8 cellular contexts compared by ENCODE assay signal in genomic region chr18:77207540-77207939, GRCh38. TPM values are rescaled to one million over a fixed set of nuclear protein-coding genes. Genes with fewer than 3 reads are reported as not detected.
DNase-seq lines count a peak whose midpoint lies in the region; ATAC-seq and TF ChIP-seq lines count a peak whose summit lies in the region.

No MANE protein-coding gene starts in this region.

- WGBS in heart left ventricle, 4 donors: 24 to 33% (median 30%) methylated on average over 10 of the region's 10 CpGs
- 46 to 58% methylated on average over 10 of the region's 10 CpGs for WGBS in sigmoid colon, 2 donors

- peak; percentile 74 for DNase-seq in Right ventricle myocardium inferior (ENCODE audit: missing footprints)
- DNase-seq in cardiac septum (ENCODE audit: low spot score): no peak
- peak; percentile 80 for DNase-seq in RPMI8226
- DNase-seq in heart left ventricle: peak; percentile 46 to 74 (median 49)
- peak; percentile 87 for DNase-seq in sigmoid colon
- no peak for DNase-seq in NK-92 treated with Interleukin-12 subunit alpha and Interleukin-12 subunit beta, amount 100 ng/mL, for 24 hours (lab: John Stamatoyannopoulos, UW)

- H3K4me3 Mint-ChIP-seq in activated naive CD4-positive, alpha-beta T cell treated with anti-CD3 and anti-CD28 coated beads, Interleukin-2, amount 50 U/mL, for 24 hours: peak overlapping the region; percentile 70

- H3K27me3 Mint-ChIP-seq in activated naive CD4-positive, alpha-beta T cell treated with anti-CD3 and anti-CD28 coated beads, Interleukin-2, amount 50 U/mL, for 24 hours: no peaks in the 10 kb centered on the region

- no peak overlapping the region for H3K4me3 ChIP-seq in heart left ventricle
- H3K4me3 ChIP-seq in sigmoid colon: no peak overlapping the region

- ATAC-seq in Right ventricle myocardium inferior (peak; percentile 65), HG03342 (IDR thresholded peaks at IDR 0.05; ENCODE audit: unreplicated experiment) (peak; percentile 37), heart left ventricle (peak in 3 of 4 donors; percentile 52 to 66 (median 62))

- TF ChIP-seq CTCF in heart left ventricle (IDR thresholded peaks at IDR 0.05): peak in 11 of 12 donors; percentile 31 to 63 (median 47)
- peak in 3 of 4 experiments; percentile 9 to 44 (median 29) for TF ChIP-seq CTCF in sigmoid colon (IDR thresholded peaks at IDR 0.05)

- H3K27me3 ChIP-seq in heart left ventricle: no peaks in the 10 kb centered on the region
- H3K27me3 ChIP-seq in sigmoid colon: no peaks in the 10 kb centered on the region

- H3K4me1 Mint-ChIP-seq in activated naive CD4-positive, alpha-beta T cell treated with anti-CD3 and anti-CD28 coated beads, Interleukin-2, amount 50 U/mL, for 24 hours: peaks cover 54% of the 10 kb centered on the region

- intact Hi-C loops in Right ventricle myocardium inferior (cut with DNase I): no loop called here
- intact Hi-C loops in cardiac septum (cut with DNase I): loop anchor here (5.0 kb wide), 1 partner anchor 75 kb away; the partner anchor contains the start of gene MBP
- intact Hi-C loops in heart left ventricle (cut with DNase I): loop anchor here in 4 of 10 donors (5.0 to 10.0 kb wide), 5 partner anchors 73 to 205 kb away; partner anchors contain the start of gene MBP (in 2 of the 4)
- intact Hi-C loops in sigmoid colon (cut with DNase I): no loop called here

- TF ChIP-seq POLR2A in heart left ventricle (IDR thresholded peaks at IDR 0.05) (no peak), sigmoid colon (IDR thresholded peaks at IDR 0.05) (no peak)

- H3K4me1 ChIP-seq in heart left ventricle (peaks cover 0 to 53% (median 14%) of the 10 kb centered on the region in 12 donors), sigmoid colon (peaks cover 0 to 18% (median 17%) of the 10 kb centered on the region in 4 donors)

- H3K36me3 ChIP-seq in heart left ventricle: no peaks in the 10 kb centered on the region
- no peaks in the 10 kb centered on the region for H3K36me3 ChIP-seq in sigmoid colon

- peak overlapping the region in 8 of 12 donors; percentile 4 to 91 (median 31) for H3K27ac ChIP-seq in heart left ventricle
- H3K27ac ChIP-seq in sigmoid colon: peak overlapping the region; percentile 52 to 71 (median 64)

- H3K9me3 ChIP-seq in heart left ventricle (no peaks in the 10 kb centered on the region), sigmoid colon (no peaks in the 10 kb centered on the region)

- no peak for TF ChIP-seq EP300 in sigmoid colon (IDR thresholded peaks at IDR 0.05)

- H3K9me3 Mint-ChIP-seq in activated naive CD4-positive, alpha-beta T cell treated with anti-CD3 and anti-CD28 coated beads, Interleukin-2, amount 50 U/mL, for 24 hours: peaks cover 6% of the 10 kb centered on the region

- H3K27ac Mint-ChIP-seq in activated naive CD4-positive, alpha-beta T cell treated with anti-CD3 and anti-CD28 coated beads, Interleukin-2, amount 50 U/mL, for 24 hours: peak overlapping the region; percentile 77

- H3K36me3 Mint-ChIP-seq in activated naive CD4-positive, alpha-beta T cell treated with anti-CD3 and anti-CD28 coated beads, Interleukin-2, amount 50 U/mL, for 24 hours: no peaks in the 10 kb centered on the region

RNA-seq across cellular contexts. Expression of gene GALR1, which starts 42.1 kb away (rescaled TPM):
- total RNA-seq in Right ventricle myocardium inferior (not detected), cardiac septum (0.08 TPM), heart left ventricle (under 1 TPM in 3 of 9 donors, not detected in 6; 0.04 to 0.08 (median 0.05) TPM), sigmoid colon (under 1 TPM; 0.28 to 0.71 (median 0.44) TPM)
- polyA plus RNA-seq in heart left ventricle (under 1 TPM; under 0.01 to 0.01 TPM), sigmoid colon (under 1 TPM in 1 of 3 donors, not detected in 2; 0.16 TPM)

Comparison
In these comparisons a context has a peak if more than half of its experiments do, and no peak if none do; other contexts are left out.
1. DNase-seq: peak in Right ventricle myocardium inferior (single experiment), RPMI8226 (single experiment), heart left ventricle (5 of 5) and sigmoid colon (single experiment); none in cardiac septum (single experiment) and NK-92 treated with Interleukin-12 subunit alpha and Interleukin-12 subunit beta, amount 100 ng/mL, for 24 hours (single experiment).
2. Peak in every context shown above with its lines, with median percentiles within 50 percentile points of each other: ATAC-seq.